Comparison of ENCODE assay signal across 11 cellular contexts in the genomic region with DNA sequence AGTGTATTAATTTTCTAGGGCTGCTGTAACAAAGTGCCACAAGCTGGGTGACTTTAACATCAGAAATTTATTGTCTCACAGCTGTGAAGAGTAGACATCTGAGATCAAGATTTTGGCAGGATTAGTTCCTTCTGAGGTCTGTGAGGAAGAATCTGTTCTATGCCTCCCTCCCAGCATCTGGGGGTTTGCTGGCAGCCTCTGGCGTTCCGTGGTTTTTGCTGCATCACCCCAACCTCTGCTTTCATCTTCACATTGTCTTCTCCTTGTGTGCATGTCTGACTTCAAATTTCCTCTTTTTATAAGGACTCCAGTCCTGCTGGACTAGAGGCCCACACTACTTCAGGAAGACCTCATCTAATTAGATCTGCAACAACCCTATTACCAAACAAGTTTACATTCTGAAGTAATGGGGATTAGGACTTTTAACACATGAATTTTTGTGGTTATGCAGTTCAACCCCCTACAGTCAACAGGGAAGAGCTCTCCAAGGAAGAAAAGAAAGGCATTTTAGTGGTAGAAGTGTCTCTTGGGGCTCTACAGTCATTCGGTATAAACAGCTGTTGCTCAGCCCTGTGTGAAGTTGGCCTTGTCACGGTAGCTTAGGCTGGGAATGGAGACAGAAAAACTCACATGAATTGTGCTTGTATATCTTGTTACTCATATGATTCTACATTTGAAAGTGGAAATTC.
DNase-seq lines count a peak whose midpoint lies in the region; ATAC-seq and TF ChIP-seq lines count a peak whose summit lies in the region.
"Had no signal": no experiment of that assay in that cellular context is flagged by ENCODE, and none has a peak within 500 bp of the region (broad histone marks: within the 10 kb centered on the region; RNA-seq: fewer than 3 reads in every experiment).

No MANE protein-coding gene starts in this region.

- no peak overlapping the region for H3K4me3 Mint-ChIP-seq in activated T-helper 17 cell treated with anti-CD3 and anti-CD28 coated beads, Interleukin-2, amount 50 U/mL, for 72 hours
- H3K4me3 Mint-ChIP-seq: CD14-positive monocyte had no signal

- BruUV-seq in A673 (replicated peaks; lab: Mats Ljungman, UMichigan), result no TSS peak

- peaks cover 13% of the 10 kb centered on the region for H3K4me1 Mint-ChIP-seq in activated T-helper 17 cell treated with anti-CD3 and anti-CD28 coated beads, Interleukin-2, amount 50 U/mL, for 72 hours

- intact Hi-C loops in A673 (cut with micrococcal nuclease; ENCODE audit: unreplicated experiment), result loop anchor here (5.0 kb wide), 1 partner anchor 683 kb away; no protein-coding TSS in a partner anchor

- H3K27ac Mint-ChIP-seq in activated T-helper 17 cell treated with anti-CD3 and anti-CD28 coated beads, Interleukin-2, amount 50 U/mL, for 72 hours, result no peak overlapping the region
- H3K27ac Mint-ChIP-seq: CD14-positive monocyte had no signal

- H3K9me3 Mint-ChIP-seq in activated T-helper 17 cell treated with anti-CD3 and anti-CD28 coated beads, Interleukin-2, amount 50 U/mL, for 72 hours, result no peaks in the 10 kb centered on the region

- H3K4me3 ChIP-seq in A673 (ENCODE audit: low read depth, low read length, poor library complexity, severe bottlenecking), result no peak overlapping the region
- H3K4me3 ChIP-seq in fibroblast of villous mesenchyme (ENCODE audit: low read depth, low read length), result no peak overlapping the region

- no peaks in the 10 kb centered on the region for H3K36me3 Mint-ChIP-seq in activated T-helper 17 cell treated with anti-CD3 and anti-CD28 coated beads, Interleukin-2, amount 50 U/mL, for 72 hours (ENCODE audit: low read depth)
- H3K36me3 Mint-ChIP-seq: CD14-positive monocyte had no signal

- no peaks in the 10 kb centered on the region for H3K9me3 ChIP-seq in A673 (ENCODE audit: low read depth, low read length, poor library complexity, severe bottlenecking)

- TF ChIP-seq CTCF in A673 (conservative IDR thresholded peaks at IDR 0.05; ENCODE audit: low read depth, low read length) (no peak), fibroblast of villous mesenchyme (IDR thresholded peaks at IDR 0.05; ENCODE audit: insufficient read depth, low read depth, low read length) (no peak)

- H3K27me3 Mint-ChIP-seq in activated T-helper 17 cell treated with anti-CD3 and anti-CD28 coated beads, Interleukin-2, amount 50 U/mL, for 72 hours, result no peaks in the 10 kb centered on the region

- peaks cover 23% of the 10 kb centered on the region for H3K27me3 ChIP-seq in A673 (replicated peaks; ENCODE audit: insufficient read depth, low read depth, low read length, poor library complexity)

- ATAC-seq in activated T-helper 17 cell treated with anti-CD3 and anti-CD28 coated beads, Interleukin-2, amount 50 U/mL, for 72 hours (replicated peaks), result no peak
- ATAC-seq in GM18873 (IDR thresholded peaks at IDR 0.05; ENCODE audit: low FRiP score, unreplicated experiment), result no peak

- peaks cover 16% of the 10 kb centered on the region for H3K4me1 ChIP-seq in A673 (ENCODE audit: insufficient read depth, low read length, poor library complexity, severe bottlenecking)

- no peak overlapping the region for H3K27ac ChIP-seq in A673 (ENCODE audit: low read depth, low read length, poor library complexity, severe bottlenecking)

- DNase-seq in A673 (ENCODE audit: low spot score), result peak; percentile 88
- DNase-seq in GOT3 (lab: John Stamatoyannopoulos, UW), result peak; percentile 96
- DNase-seq in NOMO-1 treated with dmso at 0.1 percent for 144 hours (lab: John Stamatoyannopoulos, UW; ENCODE audit: unreplicated experiment), result peak; percentile 66
- DNase-seq in fibroblast of villous mesenchyme (ENCODE audit: low read depth), result peak; percentile 92
- no peak for DNase-seq in AML-193 (lab: John Stamatoyannopoulos, UW)
- DNase-seq in ureter (ENCODE audit: low spot score), result no peak
- DNase-seq: stimulated activated CD4-positive, alpha-beta T cell treated with anti-CD3 and anti-CD28 coated beads, Interleukin-2, amount 100 ng/mL, for 48 hours; T-helper 1 cell had no signal

- no peaks in the 10 kb centered on the region for H3K36me3 ChIP-seq in A673 (ENCODE audit: insufficient read depth, low read length, poor library complexity, severe bottlenecking)

- CTCF ChIA-PET in A673 (lab: Charles Lee), result interaction anchor here (0.6 to 1.2 kb wide), 2 partner anchors 82 to 589 kb away, joined by 3 to 8 read pairs; no protein-coding TSS in a partner anchor

- POLR2A ChIA-PET in A673 (lab: Charles Lee; ENCODE audit: low non-redundant PET), result interaction anchor here (0.6 kb wide), 1 partner anchor 25 kb away, joined by 5 read pairs; no protein-coding TSS in a partner anchor

Comparison
In these comparisons a context has a peak if more than half of its experiments do, and no peak if none do; other contexts are left out.
1. DNase-seq: peak in A673 (single experiment), GOT3 (single experiment), NOMO-1 treated with dmso at 0.1 percent for 144 hours (single experiment) and fibroblast of villous mesenchyme (single experiment); none in AML-193 (0 of 2) and ureter (single experiment).